ENCODE assay signal across 14 cellular contexts in genomic region chr4:80173841-80174240, GRCh38. TPM values are rescaled to one million over a fixed set of nuclear protein-coding genes. Genes with fewer than 3 reads are reported as not detected.
DNase-seq lines count a peak whose midpoint lies in the region; ATAC-seq, FAIRE-seq and TF ChIP-seq lines count a peak whose summit lies in the region.
"Had no signal": no experiment of that assay in that cellular context is flagged by ENCODE, and none has a peak within 500 bp of the region (broad histone marks: within the 10 kb centered on the region; RNA-seq: fewer than 3 reads in every experiment).

No MANE protein-coding gene starts in this region.

- no peak overlapping the region for H3K9ac ChIP-seq in SK-N-SH
- no peak overlapping the region for H3K9ac ChIP-seq in Loucy (ENCODE audit: low read depth, low read length, poor library complexity, severe bottlenecking)
- H3K9ac ChIP-seq in astrocyte (ENCODE audit: low read length), result no peak overlapping the region

- no peaks in the 10 kb centered on the region for H3K27me3 Mint-ChIP-seq in astrocyte (ENCODE audit: low read depth, unreplicated experiment)

- POLR2A ChIA-PET in SK-N-SH (lab: Yijun Ruan, JAX), result no interaction called here

- DNase-seq in SK-N-SH, result no peak
- DNase-seq in astrocyte (ENCODE audit: low read depth), result peak; percentile 70
- DNase-seq in non-pigmented ciliary epithelial cell (ENCODE audit: low read depth), result peak; percentile 55
- no peak for DNase-seq in stimulated activated CD4-positive, alpha-beta T cell treated with anti-CD3 and anti-CD28 coated beads, Interleukin-4, amount 100 ng/mL, for 4 hours
- DNase-seq in GM13976 (ENCODE audit: low spot score), result no peak
- DNase-seq in SW480 (ENCODE audit: low spot score), result no peak
- DNase-seq: activated CD8-positive, alpha-beta memory T cell treated with anti-CD3 and anti-CD28 coated beads for 24 hours; NCI-H524 had no signal

- TF ChIP-seq EP300 in SK-N-SH (IDR thresholded peaks at IDR 0.05; ENCODE audit: borderline replicate concordance in 1 of 2, low read depth in 1 of 2, low read length in 1 of 2), result no peak

- no peaks in the 10 kb centered on the region for H4K20me1 ChIP-seq in SK-N-SH (ENCODE audit: insufficient read depth)
- no peaks in the 10 kb centered on the region for H4K20me1 ChIP-seq in Loucy (ENCODE audit: insufficient read depth, low read length, poor library complexity, severe bottlenecking)
- no peaks in the 10 kb centered on the region for H4K20me1 ChIP-seq in astrocyte (ENCODE audit: insufficient read depth, low read length)

- ATAC-seq in SK-N-SH treated with all-trans-retinoic acid at 6 μM for 48 hours, result peak; percentile 70
- ATAC-seq: A549 had no signal

- peak; percentile 78 for FAIRE-seq in astrocyte (lab: Jason Lieb, UNC)
- FAIRE-seq: A549, G401.6 had no signal

- H2AFZ ChIP-seq in SK-N-SH (ENCODE audit: low read depth), result no peak overlapping the region
- no peak overlapping the region for H2AFZ ChIP-seq in Loucy (ENCODE audit: low read length)
- H2AFZ ChIP-seq in astrocyte (ENCODE audit: low read depth, low read length), result no peak overlapping the region

- H3K9me2 ChIP-seq in SK-N-SH (no peaks in the 10 kb centered on the region), Loucy (replicated peaks; ENCODE audit: low read depth, low read length) (no peaks in the 10 kb centered on the region)

- H3F3A ChIP-seq in SK-N-SH (replicated peaks; ENCODE audit: insufficient read depth) (peaks cover 7% of the 10 kb centered on the region), Loucy (ENCODE audit: low read depth) (no peaks in the 10 kb centered on the region)

- H3K4me2 ChIP-seq in SK-N-SH, result no peak overlapping the region
- H3K4me2 ChIP-seq in Loucy (ENCODE audit: low read depth, low read length, poor library complexity, severe bottlenecking), result peak overlapping the region; percentile 65
- peak overlapping the region; percentile 34 for H3K4me2 ChIP-seq in astrocyte (ENCODE audit: low read length)
- H3K4me2 ChIP-seq: A549 had no signal

- TF ChIP-seq RAD21 in SK-N-SH (IDR thresholded peaks at IDR 0.05; ENCODE audit: low read length), result no peak

- no peak overlapping the region for H3K27ac Mint-ChIP-seq in astrocyte (ENCODE audit: unreplicated experiment)
- H3K27ac Mint-ChIP-seq: nephron had no signal

- H3K4me1 Mint-ChIP-seq in astrocyte (ENCODE audit: low read depth, unreplicated experiment), result peaks cover 11% of the 10 kb centered on the region
- H3K4me1 Mint-ChIP-seq: nephron had no signal

- peaks cover 3% of the 10 kb centered on the region; the same call in 1 of the 2 replicates for H3K9me3 ChIP-seq in SK-N-SH
- no peaks in the 10 kb centered on the region for H3K9me3 ChIP-seq in Loucy (ENCODE audit: insufficient read depth, low read depth, low read length)
- H3K9me3 ChIP-seq in astrocyte (ENCODE audit: insufficient read depth, low read depth, low read length), result no peaks in the 10 kb centered on the region
- H3K9me3 ChIP-seq: A549 had no signal

- TF ChIP-seq CTCF in SK-N-SH (IDR thresholded peaks at IDR 0.05) (no peak), Loucy (conservative IDR thresholded peaks at IDR 0.05; ENCODE audit: low read length) (no peak), astrocyte (IDR thresholded peaks at IDR 0.05; ENCODE audit: insufficient read depth, low read depth, low read length) (no peak), GM13976 (IDR thresholded peaks at IDR 0.05; ENCODE audit: borderline replicate concordance, control extremely low read depth, extremely low read depth, insufficient read depth, missing control alignments) (no peak)

- peak overlapping the region in 1 of 2 experiments; percentile 29; a peak in 2 of 4 replicates for H3K27ac ChIP-seq in SK-N-SH (ENCODE audit: low read depth in 2 of 2, low read length in 1 of 2)
- H3K27ac ChIP-seq in astrocyte (ENCODE audit: low read depth, low read length), result peak overlapping the region; percentile 28
- H3K27ac ChIP-seq: A549 had no signal

- no peaks in the 10 kb centered on the region; the same call in 1 of the 2 replicates for H3K79me2 ChIP-seq in SK-N-SH (ENCODE audit: insufficient read depth)
- H3K79me2 ChIP-seq in Loucy (ENCODE audit: insufficient read depth, low read length), result no peaks in the 10 kb centered on the region
- H3K79me2 ChIP-seq in astrocyte (ENCODE audit: insufficient read depth, low read length), result no peaks in the 10 kb centered on the region

- H3K4me3 Mint-ChIP-seq in astrocyte (ENCODE audit: unreplicated experiment), result no peak overlapping the region
- H3K4me3 Mint-ChIP-seq: nephron had no signal

- CTCF ChIA-PET in SK-N-SH (lab: Yijun Ruan, JAX), result no interaction called here

- H3K36me3 Mint-ChIP-seq in astrocyte (ENCODE audit: low read depth, unreplicated experiment), result no peaks in the 10 kb centered on the region
- H3K36me3 Mint-ChIP-seq: immature natural killer cell had no signal

- H3K27me3 ChIP-seq in SK-N-SH (ENCODE audit: insufficient read depth), result no peaks in the 10 kb centered on the region
- H3K27me3 ChIP-seq in Loucy (ENCODE audit: insufficient read depth, low read length, poor library complexity, severe bottlenecking), result no peaks in the 10 kb centered on the region
- no peaks in the 10 kb centered on the region for H3K27me3 ChIP-seq in astrocyte (ENCODE audit: insufficient read depth, low read length)

- peaks cover 4% of the 10 kb centered on the region for H3K9me3 Mint-ChIP-seq in astrocyte (ENCODE audit: unreplicated experiment)
- H3K9me3 Mint-ChIP-seq: immature natural killer cell had no signal

- no peaks in the 10 kb centered on the region for H3K36me3 ChIP-seq in SK-N-SH (replicated peaks in 1 of 2; ENCODE audit: control insufficient read depth in 1 of 2, insufficient read depth in 2 of 2, low read length in 1 of 2)
- H3K36me3 ChIP-seq in Loucy (ENCODE audit: insufficient read depth, low read length), result no peaks in the 10 kb centered on the region
- H3K36me3 ChIP-seq in astrocyte (ENCODE audit: insufficient read depth, low read length), result no peaks in the 10 kb centered on the region

- peaks cover 0 to 4% of the 10 kb centered on the region in 2 experiments; a peak in 1 of 4 replicates for H3K4me1 ChIP-seq in SK-N-SH (ENCODE audit: control insufficient read depth in 1 of 2, insufficient read depth in 2 of 2, low read depth in 1 of 2, low read length in 1 of 2)
- peaks cover 32% of the 10 kb centered on the region for H3K4me1 ChIP-seq in Loucy (ENCODE audit: insufficient read depth, low read length, poor library complexity, severe bottlenecking)
- peaks cover 19% of the 10 kb centered on the region for H3K4me1 ChIP-seq in astrocyte (ENCODE audit: insufficient read depth, low read length)
- H3K4me1 ChIP-seq: A549 had no signal

- no peak overlapping the region for H3K4me3 ChIP-seq in SK-N-SH (ENCODE audit: low read depth in 2 of 2, low read length in 1 of 2)
- peak overlapping the region; percentile 50 for H3K4me3 ChIP-seq in Loucy (ENCODE audit: low read length, poor library complexity, severe bottlenecking)
- no peak overlapping the region for H3K4me3 ChIP-seq in astrocyte (ENCODE audit: insufficient read depth, low read depth, low read length)
- H3K4me3 ChIP-seq: A549 had no signal

- in situ Hi-C loops in GM13976 (cut with MboI; ENCODE audit: low sequenced_read_pairs, unreplicated experiment), result no loop called here

- 84% methylated on average over 2 of the region's 2 CpGs for WGBS in SK-N-SH (ENCODE audit: low lambda C conversion rate)

TF ChIP-seq in SK-N-SH treated with all-trans-retinoic acid at 6 μM for 48 hours, 23 proteins besides CTCF, POLR2A, EP300 and RAD21 (continues in another document):
- TF ChIP-seq BACH2 (CRISPR knock-in tag; IDR thresholded peaks at IDR 0.05; ENCODE audit: borderline replicate concordance) (no peak), ZFP30 (CRISPR knock-in tag; IDR thresholded peaks at IDR 0.05) (no peak)

TF ChIP-seq in SK-N-SH, 30 proteins besides CTCF, POLR2A, EP300 and RAD21 (continues in another document):
- no peak for TF ChIP-seq MXI1 (IDR thresholded peaks at IDR 0.05; ENCODE audit: low read depth, low read length)
- TF ChIP-seq SMC3 (IDR thresholded peaks at IDR 0.05; ENCODE audit: low read depth, low read length), result no peak
- no peak for TF ChIP-seq FOSL2 (IDR thresholded peaks at IDR 0.05; ENCODE audit: borderline replicate concordance, low read depth)
- no peak for TF ChIP-seq NRF1 (IDR thresholded peaks at IDR 0.05; ENCODE audit: low read depth, low read length)
- TF ChIP-seq YY1 (IDR thresholded peaks at IDR 0.05; ENCODE audit: low read depth), result no peak
- TF ChIP-seq RXRA (IDR thresholded peaks at IDR 0.05; ENCODE audit: borderline replicate concordance, low read depth), result no peak
- no peak for TF ChIP-seq RCOR1 (IDR thresholded peaks at IDR 0.05; ENCODE audit: low read length)
- TF ChIP-seq IRF3 (IDR thresholded peaks at IDR 0.05; ENCODE audit: low read depth, low read length), result no peak
- TF ChIP-seq USF1 (IDR thresholded peaks at IDR 0.05; ENCODE audit: borderline replicate concordance, low read depth), result no peak
- TF ChIP-seq USF2 (IDR thresholded peaks at IDR 0.05; ENCODE audit: borderline replicate concordance, low read depth, low read length), result no peak
- TF ChIP-seq POLR2AphosphoS5 (IDR thresholded peaks at IDR 0.05; ENCODE audit: low read depth, low read length), result no peak

RNA-seq across cellular contexts. Expression of gene PRDM8, which starts 23.5 kb away (rescaled TPM):
- 3.5 and 3.7 TPM in 2 replicates for polyA plus RNA-seq in SK-N-SH (2012; rRNA removed)
- 2.3 and 2.6 TPM in 2 replicates for polyA plus RNA-seq in SK-N-SH (2012; cell fraction: cytosol; rRNA removed)
- polyA plus RNA-seq in SK-N-SH (2012; cell fraction: nucleus; rRNA removed), result 10.2 and 11.7 TPM in 2 replicates
- 0.19 and 0.25 TPM in 2 replicates for total RNA-seq in astrocyte

Comparison
In these comparisons a context has a peak if more than half of its experiments do, and no peak if none do; other contexts are left out.
1. DNase-seq: peak in astrocyte (single experiment) and non-pigmented ciliary epithelial cell (single experiment); none in SK-N-SH (single experiment), stimulated activated CD4-positive, alpha-beta T cell treated with anti-CD3 and anti-CD28 coated beads, Interleukin-4, amount 100 ng/mL, for 4 hours (0 of 2), GM13976 (single experiment) and SW480 (single experiment).